2 cellular contexts compared by ENCODE assay signal in genomic region chr17:70713694-70714093, GRCh38.
TF ChIP-seq lines count a peak whose summit lies in the region.

No MANE protein-coding gene starts in this region.

TF ChIP-seq in HepG2, 621 proteins besides CTCF, POLR2A, EP300 and RAD21:
- TF ChIP-seq CREB3 (CRISPR knock-in tag; IDR thresholded peaks at IDR 0.05) (no peak), MAFK (conservative IDR thresholded peaks at IDR 0.05 in 1 of 2, IDR thresholded peaks at IDR 0.05 in 1 of 2; ENCODE audit: low read length in 2 of 2) (peak; percentile 71 to 75), MAFF (IDR thresholded peaks at IDR 0.05; ENCODE audit: low read depth, low read length) (peak; percentile 77)

TF ChIP-seq in IMR-90, 13 proteins besides CTCF, POLR2A, EP300 and RAD21 (continued from another document):
- TF ChIP-seq ELK1 (IDR thresholded peaks at IDR 0.05; ENCODE audit: borderline replicate concordance, low read depth, low read length), result no peak
- TF ChIP-seq NFE2L2 (IDR thresholded peaks at IDR 0.05; ENCODE audit: low read depth, low read length), result no peak
